ENCODE assay signal across 1 cellular context in the genomic region with DNA sequence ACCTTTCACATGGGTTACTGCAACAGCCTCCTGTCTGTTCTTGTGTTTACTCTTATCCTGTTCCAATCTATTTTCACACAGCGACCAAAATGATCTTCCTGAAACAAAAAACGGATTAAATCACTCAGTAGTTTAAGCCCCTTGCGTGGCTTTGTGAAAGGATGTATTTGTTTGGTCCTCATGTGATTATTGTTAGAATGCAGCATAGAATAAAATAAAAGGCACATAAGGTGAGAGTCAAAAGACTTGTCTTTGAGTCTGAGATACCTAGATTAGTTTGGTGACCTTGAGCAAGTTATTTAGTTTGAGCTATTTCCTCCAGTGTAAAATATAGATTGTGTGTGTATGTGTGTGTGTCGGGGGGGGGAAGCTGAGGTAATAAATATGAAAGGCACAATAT.
TF ChIP-seq lines count a peak whose summit lies in the region.

No MANE protein-coding gene starts in this region.

TF ChIP-seq in endothelial cell of umbilical vein, 7 proteins besides CTCF, POLR2A, EP300 and RAD21 (continued from another document):
- TF ChIP-seq GATA2 (IDR thresholded peaks at IDR 0.05; ENCODE audit: insufficient read depth, insufficient read length, low read depth, low read length) (no peak), FOS (IDR thresholded peaks at IDR 0.05; ENCODE audit: borderline replicate concordance, insufficient read depth, low read length) (no peak)
